In genomic region chr12:38555620-38556596, GRCh38 we compare ENCODE assay signal across 1 cellular context.
TF ChIP-seq lines count a peak whose summit lies in the region.

No MANE protein-coding gene starts in this region.

TF ChIP-seq in H1, 55 proteins besides CTCF, POLR2A, EP300 and RAD21:
- TF ChIP-seq POLR2AphosphoS5 (IDR thresholded peaks at IDR 0.05; ENCODE audit: low read depth, low read length) (no peak), SP2 (IDR thresholded peaks at IDR 0.05; ENCODE audit: low read length) (no peak), PHF8 (conservative IDR thresholded peaks at IDR 0.05; ENCODE audit: low read depth, low read length) (no peak), CHD1 (IDR thresholded peaks at IDR 0.05; ENCODE audit: low read depth, low read length) (no peak)
